ENCODE assay signal across 8 cellular contexts in genomic region chr7:121107923-121108498, GRCh38.
A peak's percentile ranks its signal among the peaks of the same experiment; 100 is the strongest.
DNase-seq lines count a peak whose midpoint lies in the region; ATAC-seq and TF ChIP-seq lines count a peak whose summit lies in the region.

No MANE protein-coding gene starts in this region.

- BruUV-seq in mammary epithelial cell (replicated peaks; lab: Mats Ljungman, UMichigan), result no TSS peak

- H3K79me2 ChIP-seq in mammary epithelial cell (ENCODE audit: insufficient read depth, low read length), result no peaks in the 10 kb centered on the region

- intact Hi-C loops in mammary epithelial cell (cut with micrococcal nuclease), result loop anchor here (1.0 to 2.0 kb wide), 4 partner anchors 27 to 315 kb away; no protein-coding TSS in a partner anchor

- peak; percentile 89 for ATAC-seq in GM21423 (IDR thresholded peaks at IDR 0.05; ENCODE audit: unreplicated experiment)
- peak; percentile 93 for ATAC-seq in HG03565 (IDR thresholded peaks at IDR 0.05; ENCODE audit: unreplicated experiment)
- peak in 1 of 2 donors; percentile 87 for ATAC-seq in upper lobe of left lung (ENCODE audit: low FRiP score in 2 of 2)

- peak; percentile 75 to 78 for TF ChIP-seq CTCF in mammary epithelial cell (conservative IDR thresholded peaks at IDR 0.05 in 1 of 2, IDR thresholded peaks at IDR 0.05 in 1 of 2; ENCODE audit: extremely low read depth in 1 of 2, insufficient read depth in 1 of 2, low read depth in 1 of 2, low read length in 2 of 2)
- peak; percentile 60 to 77 (median 67) for TF ChIP-seq CTCF in upper lobe of left lung (IDR thresholded peaks at IDR 0.05)

- H3K4me3 ChIP-seq in mammary epithelial cell (replicated peaks in 1 of 3; ENCODE audit: insufficient read depth in 1 of 3, low read depth in 2 of 3, low read length in 3 of 3) (no peak overlapping the region), upper lobe of left lung (no peak overlapping the region)

- H3K9ac ChIP-seq in mammary epithelial cell (ENCODE audit: insufficient read depth, low read length), result no peak overlapping the region

- H3K27ac ChIP-seq in mammary epithelial cell (ENCODE audit: insufficient read depth, low read depth, low read length), result no peak overlapping the region
- no peak overlapping the region for H3K27ac ChIP-seq in upper lobe of left lung

- peaks cover 3% of the 10 kb centered on the region for H3K4me1 ChIP-seq in mammary epithelial cell (ENCODE audit: insufficient read depth, low read length)
- H3K4me1 ChIP-seq in upper lobe of left lung, result no peaks in the 10 kb centered on the region

- H3K9me3 ChIP-seq in mammary epithelial cell (replicated peaks; ENCODE audit: insufficient read depth, low read length) (no peaks in the 10 kb centered on the region), upper lobe of left lung (no peaks in the 10 kb centered on the region)

- TF ChIP-seq EP300 in upper lobe of left lung (IDR thresholded peaks at IDR 0.05), result no peak

- WGBS in mammary epithelial cell (ENCODE audit: low coverage, missing lambda C conversion rate), result 15% methylated on average over 1 of the region's 1 CpG
- WGBS in upper lobe of left lung, 2 donors, result 42 to 54% methylated on average over 1 of the region's 1 CpG

- H4K20me1 ChIP-seq in mammary epithelial cell (ENCODE audit: insufficient read depth, low read length), result no peaks in the 10 kb centered on the region

- TF ChIP-seq POLR2A in upper lobe of left lung (IDR thresholded peaks at IDR 0.05), result no peak

- H3K36me3 ChIP-seq in mammary epithelial cell (ENCODE audit: insufficient read depth, low read length) (no peaks in the 10 kb centered on the region), upper lobe of left lung (no peaks in the 10 kb centered on the region)

- in situ Hi-C loops in mammary epithelial cell (cut with MboI; ENCODE audit: low sequenced_read_pairs in 2 of 2), result loop anchor here (25.0 kb wide), 1 partner anchor 296 kb away; no protein-coding TSS in a partner anchor

- CTCF ChIA-PET in mammary epithelial cell (lab: Charles Lee; ENCODE audit: low non-redundant PET), result interaction anchor here (0.5 to 0.8 kb wide), 3 partner anchors 23 to 1707 kb away, joined by 3 to 5 read pairs (median 5); partner anchors contain the start of gene CPED1

- peak; percentile 9 for DNase-seq in DMS79 treated with DMSO at 0.1 percent for 48 hours (lab: John Stamatoyannopoulos, UW)
- no peak for DNase-seq in DMS79 (lab: John Stamatoyannopoulos, UW)
- peak; percentile 86 for DNase-seq in NCI-H82 (lab: John Stamatoyannopoulos, UW)
- peak; percentile 50 for DNase-seq in mammary epithelial cell
- peak; percentile 76 for DNase-seq in kidney tubule cell (ENCODE audit: low spot score)
- DNase-seq in upper lobe of left lung, result no peak

- dilution Hi-C loops in mammary epithelial cell (cut with HindIII; ENCODE audit: low sequenced_read_pairs), result no loop called here

- H3K27me3 ChIP-seq in mammary epithelial cell (ENCODE audit: insufficient read depth, low read length), result no peaks in the 10 kb centered on the region
- H3K27me3 ChIP-seq in upper lobe of left lung, result no peaks in the 10 kb centered on the region

- H2AFZ ChIP-seq in mammary epithelial cell (ENCODE audit: low read depth, low read length), result no peak overlapping the region

- H3K4me2 ChIP-seq in mammary epithelial cell (ENCODE audit: insufficient read depth, low read depth, low read length), result no peak overlapping the region

Comparison
In these comparisons a context has a peak if more than half of its experiments do, and no peak if none do; other contexts are left out.
1. DNase-seq: peak in DMS79 treated with DMSO at 0.1 percent for 48 hours (single experiment), NCI-H82 (single experiment), mammary epithelial cell (single experiment) and kidney tubule cell (single experiment); none in DMS79 (single experiment) and upper lobe of left lung (0 of 2).